In genomic region chr18:37019157-37019571, GRCh38 we compare ENCODE assay signal across 10 cellular contexts.
DNase-seq lines count a peak whose midpoint lies in the region; ATAC-seq and TF ChIP-seq lines count a peak whose summit lies in the region.
"Had no signal": no experiment of that assay in that cellular context is flagged by ENCODE, and none has a peak within 500 bp of the region (broad histone marks: within the 10 kb centered on the region; RNA-seq: fewer than 3 reads in every experiment).

No MANE protein-coding gene starts in this region.

- ATAC-seq in lung (ENCODE audit: insufficient read depth, low FRiP score) (peak; percentile 34), GM21528 (IDR thresholded peaks at IDR 0.05; ENCODE audit: low FRiP score, unreplicated experiment) (no peak), HG03378 (IDR thresholded peaks at IDR 0.05; ENCODE audit: unreplicated experiment) (no peak)

- 86 to 92% methylated on average over 5 of the region's 5 CpGs for WGBS in lung, 2 donors

- TF ChIP-seq CTCF in GM12865 (IDR thresholded peaks at IDR 0.05; ENCODE audit: insufficient read depth, low read depth, low read length, missing control alignments) (no peak), lung (IDR thresholded peaks at IDR 0.05; ENCODE audit: control extremely low read depth, extremely low read depth) (no peak)

- H3K27ac ChIP-seq in lung (ENCODE audit: low read depth in 1 of 2, low read length in 1 of 2): no peak overlapping the region

- H3K36me3 ChIP-seq in lung (ENCODE audit: control insufficient read depth in 2 of 2, insufficient read depth in 2 of 2, low read length in 2 of 2): no peaks in the 10 kb centered on the region

- H3K9me3 ChIP-seq in lung (ENCODE audit: control insufficient read depth in 2 of 2, insufficient read depth in 1 of 2, low read length in 1 of 2): peaks cover 6 to 7% of the 10 kb centered on the region in 2 donors

- DNase-seq in GM12865 (ENCODE audit: low read depth) (peak; percentile 10), NCI-H1694 (lab: John Stamatoyannopoulos, UW) (peak; percentile 52), astrocyte of the hippocampus (ENCODE audit: low read depth, low spot score) (peak; percentile 43), lung (ENCODE audit: low spot score) (no peak)
- DNase-seq in activated CD4-positive, CD25-positive, alpha-beta regulatory T cell treated with anti-CD3 and anti-CD28 coated beads, Interleukin-2, amount 50 U/mL, for 72 hours: no peak
- no peak for DNase-seq in stimulated activated CD4-positive, alpha-beta T cell treated with anti-CD3 and anti-CD28 coated beads, Interleukin-4, amount 100 ng/mL, for 24 hours
- DNase-seq: activated naive CD8-positive, alpha-beta T cell treated with anti-CD3 and anti-CD28 coated beads, Interleukin-2, amount 10 ng/mL, durations not matched to agents 7 days and 5 days; stimulated activated CD8-positive, alpha-beta memory T cell treated with anti-CD3 and anti-CD28 coated beads, Interleukin-4, amount 100 ng/mL, for 48 hours had no signal

- no peaks in the 10 kb centered on the region for H3K27me3 ChIP-seq in lung (ENCODE audit: control insufficient read depth, insufficient read depth)

- no peaks in the 10 kb centered on the region for H3K4me1 ChIP-seq in lung (ENCODE audit: control insufficient read depth in 2 of 2, insufficient read depth in 2 of 2, low read length in 2 of 2)

- H3K4me3 ChIP-seq in GM12865 (ENCODE audit: low read depth, low read length): no peak overlapping the region
- H3K4me3 ChIP-seq in lung: no peak overlapping the region

Comparison
In these comparisons a context has a peak if more than half of its experiments do, and no peak if none do; other contexts are left out.
1. DNase-seq: peak in GM12865 (single experiment), NCI-H1694 (single experiment) and astrocyte of the hippocampus (single experiment); none in lung (single experiment), activated CD4-positive, CD25-positive, alpha-beta regulatory T cell treated with anti-CD3 and anti-CD28 coated beads, Interleukin-2, amount 50 U/mL, for 72 hours (single experiment) and stimulated activated CD4-positive, alpha-beta T cell treated with anti-CD3 and anti-CD28 coated beads, Interleukin-4, amount 100 ng/mL, for 24 hours (single experiment).